In the genomic region with DNA sequence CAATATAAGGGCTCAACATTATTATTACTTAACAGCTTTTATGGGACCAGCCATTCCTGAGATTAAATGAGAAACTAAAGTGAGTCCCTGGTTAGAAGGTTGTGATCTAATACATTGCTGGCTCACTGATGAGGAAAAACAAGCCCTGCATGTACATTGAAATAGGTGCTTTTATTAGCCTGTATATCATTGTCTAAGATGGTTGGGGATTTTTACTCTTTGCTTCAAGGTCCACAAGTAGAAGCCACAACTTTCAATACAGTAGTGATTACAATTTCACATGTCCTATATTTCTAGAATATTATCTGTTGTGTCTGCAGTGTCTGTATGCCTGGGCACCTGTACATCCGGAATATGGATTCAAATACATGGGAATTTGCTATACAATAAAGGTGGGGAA, we compare ENCODE assay signal across 16 cellular contexts.
DNase-seq lines count a peak whose midpoint lies in the region; ATAC-seq and TF ChIP-seq lines count a peak whose summit lies in the region.
"Had no signal": no experiment of that assay in that cellular context is flagged by ENCODE, and none has a peak within 500 bp of the region (broad histone marks: within the 10 kb centered on the region; RNA-seq: fewer than 3 reads in every experiment).

No MANE protein-coding gene starts in this region.

- peak overlapping the region; percentile 75 for H3K27ac Mint-ChIP-seq in endodermal cell
- H3K27ac Mint-ChIP-seq: nephron progenitor cell had no signal

- no peaks in the 10 kb centered on the region for H3K36me3 ChIP-seq in endodermal cell (ENCODE audit: control insufficient read depth, insufficient read depth, low read length)
- H3K36me3 ChIP-seq in esophagus squamous epithelium = no peaks in the 10 kb centered on the region
- no peaks in the 10 kb centered on the region for H3K36me3 ChIP-seq in OCI-LY7 (ENCODE audit: insufficient read depth, low read length)
- H3K36me3 ChIP-seq: sigmoid colon had no signal

- BruUV-seq in OCI-LY7 (replicated peaks; lab: Mats Ljungman, UMichigan) = no TSS peak

- no peaks in the 10 kb centered on the region for H3K27me3 Mint-ChIP-seq in endodermal cell (ENCODE audit: insufficient read depth)

- H3K27ac ChIP-seq in endodermal cell (ENCODE audit: low read depth, low read length) = no peak overlapping the region
- no peak overlapping the region for H3K27ac ChIP-seq in esophagus squamous epithelium
- no peak overlapping the region for H3K27ac ChIP-seq in OCI-LY7 (ENCODE audit: low read depth, low read length, poor library complexity, severe bottlenecking)
- H3K27ac ChIP-seq: C4-2B, hepatocyte, sigmoid colon had no signal

- peaks cover 57% of the 10 kb centered on the region for H3K4me1 Mint-ChIP-seq in endodermal cell

- H3K4me3 ChIP-seq in endodermal cell (ENCODE audit: low read length) = no peak overlapping the region
- no peak overlapping the region for H3K4me3 ChIP-seq in esophagus squamous epithelium
- no peak overlapping the region for H3K4me3 ChIP-seq in OCI-LY7 (ENCODE audit: low read depth, low read length, poor library complexity, severe bottlenecking)
- H3K4me3 ChIP-seq: hepatocyte, sigmoid colon had no signal

- no peak overlapping the region for H3K4me3 Mint-ChIP-seq in endodermal cell
- H3K4me3 Mint-ChIP-seq: nephron progenitor cell had no signal

- no peak overlapping the region for H3K9ac ChIP-seq in endodermal cell (ENCODE audit: extremely low read depth, low read length, poor library complexity, severe bottlenecking)
- H3K9ac ChIP-seq: SK-N-SH had no signal

- no peaks in the 10 kb centered on the region for H3K9me3 Mint-ChIP-seq in endodermal cell
- H3K9me3 Mint-ChIP-seq: nephron progenitor cell had no signal

- no peak overlapping the region for H2AFZ ChIP-seq in OCI-LY7 (ENCODE audit: low read length)
- H2AFZ ChIP-seq: hepatocyte had no signal

- peaks cover 22% of the 10 kb centered on the region for H3K4me1 ChIP-seq in endodermal cell (ENCODE audit: control insufficient read depth, insufficient read depth, low read length)
- H3K4me1 ChIP-seq in esophagus squamous epithelium = no peaks in the 10 kb centered on the region
- H3K4me1 ChIP-seq in OCI-LY7 (ENCODE audit: insufficient read depth, low read length, poor library complexity, severe bottlenecking) = no peaks in the 10 kb centered on the region

- H3K9me3 ChIP-seq in endodermal cell (ENCODE audit: control insufficient read depth, low read length) (no peaks in the 10 kb centered on the region), esophagus squamous epithelium (no peaks in the 10 kb centered on the region), OCI-LY7 (ENCODE audit: low read length) (no peaks in the 10 kb centered on the region)
- H3K9me3 ChIP-seq: sigmoid colon, SK-N-SH had no signal

- no peaks in the 10 kb centered on the region for H3K79me2 ChIP-seq in OCI-LY7 (ENCODE audit: insufficient read depth, low read depth, low read length)
- H3K79me2 ChIP-seq: hepatocyte had no signal

- no peak for TF ChIP-seq POLR2A in esophagus squamous epithelium (IDR thresholded peaks at IDR 0.05)

- WGBS in endodermal cell (ENCODE audit: insufficient coverage in 1 of 2, insufficient read length in 1 of 2), 2 experiments = 100% methylated on average over 1 of the region's 1 CpG; no CpG with 5 or more reads in 1 of the 2 experiments
- 88 to 100% methylated on average over 1 of the region's 1 CpG for WGBS in esophagus squamous epithelium, 2 donors

- H3K27me3 ChIP-seq in endodermal cell (ENCODE audit: control insufficient read depth, insufficient read depth, low read length, poor library complexity, severe bottlenecking) (no peaks in the 10 kb centered on the region), esophagus squamous epithelium (no peaks in the 10 kb centered on the region)
- H3K27me3 ChIP-seq: hepatocyte, sigmoid colon had no signal

- intact Hi-C loops in esophagus squamous epithelium (cut with DNase I) (no loop called here), OCI-LY7 (cut with micrococcal nuclease; ENCODE audit: unreplicated experiment) (no loop called here)

- POLR2A ChIA-PET in OCI-LY7 (lab: Charles Lee) = no interaction called here

- DNase-seq in endodermal cell (no peak), esophagus squamous epithelium (lab: John Stamatoyannopoulos, UW) (no peak), activated gamma-delta T cell (lab: John Stamatoyannopoulos, UW) (no peak), OCI-LY7 (ENCODE audit: low spot score) (no peak)
- DNase-seq: GDM1, left ventricle myocardium superior, NCI-H2171 treated with DMSO at 0.1 percent for 48 hours, nephron progenitor cell, sigmoid colon, SK-N-SH had no signal

- H3K9me2 ChIP-seq in OCI-LY7 (ENCODE audit: insufficient read depth, low read length) = no peaks in the 10 kb centered on the region
- H3K9me2 ChIP-seq: SK-N-SH had no signal

- TF ChIP-seq CTCF in endodermal cell (conservative IDR thresholded peaks at IDR 0.05) = no peak
- no peak for TF ChIP-seq CTCF in esophagus squamous epithelium (IDR thresholded peaks at IDR 0.05)
- no peak for TF ChIP-seq CTCF in OCI-LY7 (conservative IDR thresholded peaks at IDR 0.05; ENCODE audit: low read length)

- H4K20me1 ChIP-seq in OCI-LY7 (ENCODE audit: insufficient read depth, low read length) = no peaks in the 10 kb centered on the region

- no peak overlapping the region for H3K4me2 ChIP-seq in OCI-LY7 (ENCODE audit: low read length)
- H3K4me2 ChIP-seq: hepatocyte, SK-N-SH had no signal

- ATAC-seq in GM18868 (IDR thresholded peaks at IDR 0.05; ENCODE audit: unreplicated experiment) = peak; percentile 88
- peak; percentile 62 for ATAC-seq in GM21576 (IDR thresholded peaks at IDR 0.05; ENCODE audit: unreplicated experiment)
- peak; percentile 66 for ATAC-seq in HG03066 (IDR thresholded peaks at IDR 0.05; ENCODE audit: low read depth, unreplicated experiment)
- ATAC-seq in HG02870 (IDR thresholded peaks at IDR 0.05; ENCODE audit: unreplicated experiment) = no peak
- ATAC-seq: left ventricle myocardium superior had no signal

- H3K36me3 Mint-ChIP-seq in endodermal cell (ENCODE audit: low read depth) = no peaks in the 10 kb centered on the region

- CTCF ChIA-PET in OCI-LY7 (lab: Charles Lee; ENCODE audit: unreplicated experiment) = no interaction called here
